13 cellular contexts compared by ENCODE assay signal in the genomic region with DNA sequence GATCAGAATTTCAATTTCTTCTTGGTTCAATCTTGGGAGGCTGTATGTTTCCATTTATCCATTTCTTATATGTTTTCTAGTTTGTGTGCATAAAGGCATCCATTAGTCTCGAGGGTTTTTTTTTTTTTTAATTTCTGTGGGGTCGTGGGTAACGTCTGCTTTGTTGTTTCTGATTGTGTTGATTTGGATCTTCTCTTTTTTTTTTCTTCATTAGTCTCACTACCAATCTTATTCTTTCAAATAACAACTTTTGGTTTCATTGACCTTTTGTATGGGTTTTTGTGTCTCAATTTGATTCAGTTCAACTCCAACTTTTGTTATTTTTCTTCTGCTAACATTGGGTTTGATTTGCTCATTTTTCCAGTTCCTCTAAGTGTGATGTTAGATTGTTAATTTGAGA.
"Had no signal": no experiment of that assay in that cellular context is flagged by ENCODE, and none has a peak within 500 bp of the region (broad histone marks: within the 10 kb centered on the region; RNA-seq: fewer than 3 reads in every experiment).

No MANE protein-coding gene starts in this region.

- DNase-seq: activated CD4-positive, alpha-beta T cell treated with anti-CD3 and anti-CD28 coated beads, Interleukin-2, amount 50 U/mL, for 4 hours; activated CD4-positive, CD25-positive, alpha-beta regulatory T cell; activated naive CD4-positive, alpha-beta T cell; caudate nucleus; effector memory CD4-positive, alpha-beta T cell; kidney; left ventricle myocardium inferior; mesenchymal stem cell; ovary; stimulated activated CD4-positive, alpha-beta T cell treated with anti-CD3 and anti-CD28 coated beads, Interleukin-4, amount 100 ng/mL, for 24 hours; T-cell had no signal

- H3K4me1 Mint-ChIP-seq: neural crest cell had no signal

- H3K4me3 Mint-ChIP-seq: neural crest cell, T-cell had no signal

- ATAC-seq: gastroesophageal sphincter, T-cell had no signal

- H3K27ac Mint-ChIP-seq: T-cell had no signal

- H3K9me3 Mint-ChIP-seq: neural crest cell had no signal

- H3K27me3 Mint-ChIP-seq: T-cell had no signal
